ENCODE assay signal across 1 cellular context in genomic region chr15:57667171-57667924, GRCh38.
TF ChIP-seq lines count a peak whose summit lies in the region.

No MANE protein-coding gene starts in this region.

TF ChIP-seq in liver, 16 proteins besides CTCF, POLR2A, EP300 and RAD21 (continued from another document):
- TF ChIP-seq HNF4A (conservative IDR thresholded peaks at IDR 0.05) = peak; percentile 16 to 31
- peak; percentile 51 for TF ChIP-seq MAX (IDR thresholded peaks at IDR 0.05)
TF ChIP-seq in liver: peak in this region for 7.
